ENCODE assay signal across 26 cellular contexts in the genomic region with DNA sequence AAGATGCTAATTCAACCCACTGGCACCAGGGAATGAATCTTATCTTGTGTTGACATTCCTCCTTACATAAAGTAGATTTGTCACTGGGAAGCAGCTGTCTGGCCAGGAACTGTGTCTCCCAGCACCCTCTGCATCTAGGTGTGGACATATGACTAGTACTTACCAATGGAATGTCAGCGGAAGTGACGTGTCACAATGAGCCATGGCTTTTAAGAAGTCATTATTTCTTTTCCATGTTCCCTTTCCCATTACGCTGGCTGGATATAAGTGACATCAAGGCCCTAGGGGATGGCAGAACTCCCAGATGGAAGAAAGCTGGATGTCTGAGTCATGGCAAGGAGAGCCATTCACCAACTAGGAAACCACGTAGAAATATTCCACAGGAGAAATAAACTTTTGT.
A peak's percentile ranks its signal among the peaks of the same experiment; 100 is the strongest.
DNase-seq lines count a peak whose midpoint lies in the region; ATAC-seq, FAIRE-seq and TF ChIP-seq lines count a peak whose summit lies in the region.
"Had no signal": no experiment of that assay in that cellular context is flagged by ENCODE, and none has a peak within 500 bp of the region (broad histone marks: within the 10 kb centered on the region; RNA-seq: fewer than 3 reads in every experiment).

No MANE protein-coding gene starts in this region.

- H3K27ac Mint-ChIP-seq in MCF 10A (ENCODE audit: low read depth, unreplicated experiment) (no peak overlapping the region), Caco-2 (ENCODE audit: unreplicated experiment) (no peak overlapping the region)
- H3K27ac Mint-ChIP-seq: CD14-positive monocyte; CD8-positive, alpha-beta memory T cell had no signal

- TF ChIP-seq CTCF in MCF 10A (IDR thresholded peaks at IDR 0.05; ENCODE audit: unreplicated experiment) (no peak), breast epithelium (IDR thresholded peaks at IDR 0.05) (no peak), cardiac fibroblast (IDR thresholded peaks at IDR 0.05; ENCODE audit: low read depth, low read length) (no peak), Caco-2 (IDR thresholded peaks at IDR 0.05; ENCODE audit: insufficient read depth in 1 of 2, low read depth in 1 of 2, low read length in 1 of 2, severe bottlenecking in 1 of 2, unreplicated experiment in 1 of 2) (no peak)

- TF ChIP-seq POLR2A in breast epithelium (IDR thresholded peaks at IDR 0.05): no peak

- H3K4me1 ChIP-seq in breast epithelium: no peaks in the 10 kb centered on the region
- no peaks in the 10 kb centered on the region for H3K4me1 ChIP-seq in Caco-2
- H3K4me1 ChIP-seq: BE2C had no signal

- intact Hi-C loops in MCF 10A (cut with micrococcal nuclease) (no loop called here), breast epithelium (cut with DNase I; ENCODE audit: low total_unique reads) (no loop called here), Caco-2 (cut with micrococcal nuclease; ENCODE audit: unreplicated experiment) (no loop called here)

- H3K9me3 Mint-ChIP-seq in MCF 10A (ENCODE audit: unreplicated experiment) (no peaks in the 10 kb centered on the region), Caco-2 (ENCODE audit: unreplicated experiment) (no peaks in the 10 kb centered on the region)

- peak; percentile 1 for DNase-seq in MCF 10A (ENCODE audit: unreplicated experiment)
- no peak for DNase-seq in breast epithelium (ENCODE audit: low spot score in 2 of 2)
- peak; percentile 63 for DNase-seq in M059J (ENCODE audit: low read depth)
- peak; percentile 6 to 32 for DNase-seq in cardiac fibroblast (ENCODE audit: low read depth in 2 of 2)
- DNase-seq in urothelium cell line (ENCODE audit: low spot score): no peak
- DNase-seq in frontal cortex (ENCODE audit: low spot score in 2 of 2): no peak
- DNase-seq in Caco-2: no peak
- DNase-seq: ACHN; BE2C; Calu3; CD8-positive, alpha-beta memory T cell; DND-41; GDM1; GOT3; HCEC 1CT; KBM-7; MM.1S; NCI-H2081; NCI-H226; NCI-H510A; NCI-H69; SHP77 treated with DMSO at 0.1 percent for 48 hours had no signal

- H3K4me1 Mint-ChIP-seq in MCF 10A (ENCODE audit: insufficient read depth, unreplicated experiment) (no peaks in the 10 kb centered on the region), Caco-2 (ENCODE audit: low read depth, unreplicated experiment) (no peaks in the 10 kb centered on the region)
- H3K4me1 Mint-ChIP-seq: CD14-positive monocyte; CD8-positive, alpha-beta memory T cell had no signal

- BruUV-seq in MCF 10A (replicated peaks; lab: Mats Ljungman, UMichigan) (no TSS peak), Caco-2 (replicated peaks; lab: Mats Ljungman, UMichigan) (no TSS peak)

- H3K36me3 Mint-ChIP-seq in MCF 10A (ENCODE audit: insufficient read depth, unreplicated experiment): no peaks in the 10 kb centered on the region
- H3K36me3 Mint-ChIP-seq in Caco-2 (ENCODE audit: insufficient read depth, unreplicated experiment): no peaks in the 10 kb centered on the region
- H3K36me3 Mint-ChIP-seq: CD14-positive monocyte; CD8-positive, alpha-beta memory T cell had no signal

- H3K27me3 ChIP-seq in breast epithelium (no peaks in the 10 kb centered on the region), Caco-2 (replicated peaks; ENCODE audit: control insufficient read depth, insufficient read depth, low read length) (no peaks in the 10 kb centered on the region)
- H3K27me3 ChIP-seq: BE2C had no signal

- ATAC-seq in HG03571 (IDR thresholded peaks at IDR 0.05; ENCODE audit: unreplicated experiment): no peak
- ATAC-seq: GM12878 had no signal

- FAIRE-seq in urothelium cell line (lab: Jason Lieb, UNC) (peak; percentile 5), frontal cortex (lab: Jason Lieb, UNC) (no peak)
- FAIRE-seq: GM12878 had no signal

- H3K4me3 Mint-ChIP-seq in MCF 10A (ENCODE audit: unreplicated experiment) (no peak overlapping the region), Caco-2 (ENCODE audit: unreplicated experiment) (no peak overlapping the region)
- H3K4me3 Mint-ChIP-seq: CD14-positive monocyte; CD8-positive, alpha-beta memory T cell had no signal

- H3K4me3 ChIP-seq in breast epithelium (no peak overlapping the region), cardiac fibroblast (replicated peaks in 1 of 2; ENCODE audit: low read depth in 2 of 2, low read length in 2 of 2) (no peak overlapping the region), Caco-2 (ENCODE audit: low read depth, low read length) (no peak overlapping the region)
- H3K4me3 ChIP-seq: GM12878 had no signal

- H3K27ac ChIP-seq in breast epithelium: no peak overlapping the region
- H3K27ac ChIP-seq: 22Rv1 had no signal

- H3K9me3 ChIP-seq in breast epithelium (no peaks in the 10 kb centered on the region), Caco-2 (no peaks in the 10 kb centered on the region)
- H3K9me3 ChIP-seq: BE2C had no signal

- CTCF ChIA-PET in MCF 10A (lab: Yijun Ruan, JAX): interaction anchor here (0.7 to 1.6 kb wide), 2 partner anchors 13 to 30 kb away, joined by 3 read pairs; no protein-coding TSS in a partner anchor
- CTCF ChIA-PET in Caco-2 (lab: Charles Lee): no interaction called here

- H3K27me3 Mint-ChIP-seq in MCF 10A (ENCODE audit: insufficient read depth, unreplicated experiment): no peaks in the 10 kb centered on the region
- peaks cover under 1% of the 10 kb centered on the region for H3K27me3 Mint-ChIP-seq in Caco-2 (ENCODE audit: insufficient read depth, unreplicated experiment)

- no peaks in the 10 kb centered on the region for H3K36me3 ChIP-seq in breast epithelium
- H3K36me3 ChIP-seq in Caco-2 (ENCODE audit: control insufficient read depth, insufficient read depth, low read length): no peaks in the 10 kb centered on the region
- H3K36me3 ChIP-seq: BE2C had no signal

- POLR2A ChIA-PET in MCF 10A (lab: Yijun Ruan, JAX): interaction anchor here (1.2 kb wide), 1 partner anchor 9 kb away, joined by 3 read pairs; no protein-coding TSS in a partner anchor
- POLR2A ChIA-PET in Caco-2 (lab: Charles Lee): no interaction called here

Comparison
In these comparisons a context has a peak if more than half of its experiments do, and no peak if none do; other contexts are left out.
1. DNase-seq: peak in MCF 10A (single experiment), M059J (single experiment) and cardiac fibroblast (2 of 2); none in breast epithelium (0 of 2), urothelium cell line (single experiment), frontal cortex (0 of 2) and Caco-2 (0 of 2).